In the genomic region with DNA sequence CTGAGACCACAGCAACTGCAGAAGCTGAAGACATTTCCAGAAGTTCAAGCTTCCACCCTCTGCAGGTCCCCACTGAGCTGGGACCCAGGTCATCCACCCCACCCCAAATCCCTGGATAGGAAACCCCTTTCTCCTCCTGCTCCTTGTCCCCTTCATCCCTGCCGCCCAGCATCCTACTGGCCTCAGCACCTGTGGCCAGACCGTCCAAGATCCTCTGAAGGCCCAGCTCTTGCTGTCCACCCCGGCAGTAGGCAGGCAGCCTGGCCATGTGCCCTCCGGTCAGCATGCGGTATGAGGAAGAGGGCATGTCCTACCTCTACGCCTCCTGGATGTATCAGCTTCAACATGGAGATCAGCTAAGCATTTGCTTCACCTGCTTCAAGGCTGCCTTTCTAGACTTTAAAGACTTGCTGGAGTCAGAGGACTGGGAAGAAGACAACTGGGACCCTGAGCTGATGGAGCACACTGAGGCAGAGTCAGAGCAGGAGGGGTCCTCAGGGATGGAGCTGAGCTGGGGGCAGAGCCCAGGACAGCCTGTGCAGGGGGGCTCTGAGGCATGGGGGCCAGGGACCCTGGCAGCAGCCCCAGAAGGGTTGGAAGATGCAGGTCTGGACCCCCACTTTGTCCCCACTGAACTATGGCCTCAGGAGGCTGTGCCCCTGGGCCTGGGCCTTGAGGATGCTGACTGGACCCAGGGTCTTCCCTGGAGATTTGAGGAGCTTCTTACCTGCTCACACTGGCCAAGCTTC, we compare ENCODE assay signal across 20 cellular contexts. TPM values are rescaled to one million over a fixed set of nuclear protein-coding genes. Genes with fewer than 3 reads are reported as not detected.
A peak's percentile ranks its signal among the peaks of the same experiment; 100 is the strongest.
DNase-seq lines count a peak whose midpoint lies in the region; ATAC-seq and TF ChIP-seq lines count a peak whose summit lies in the region.
"Had no signal": no experiment of that assay in that cellular context is flagged by ENCODE, and none has a peak within 500 bp of the region (broad histone marks: within the 10 kb centered on the region; RNA-seq: fewer than 3 reads in every experiment).

No MANE protein-coding gene starts in this region.

- intact Hi-C loops in sciatic nerve (cut with DNase I), result no loop called here
- intact Hi-C loops in esophagus muscularis mucosa (cut with DNase I), result no loop called here

- no peak overlapping the region for H3K4me3 ChIP-seq in esophagus muscularis mucosa
- H3K4me3 ChIP-seq: A549, BLaER1, K562 had no signal

- no peak overlapping the region for H3K4me3 Mint-ChIP-seq in stimulated activated naive CD8-positive, alpha-beta T cell treated with anti-CD3 and anti-CD28 coated beads, Interleukin-15, Interleukin-2, amounts not matched to agents 100 ng/mL and 50 ng/mL, for 24 hours
- no peak overlapping the region for H3K4me3 Mint-ChIP-seq in central memory CD8-positive, alpha-beta T cell
- no peak overlapping the region for H3K4me3 Mint-ChIP-seq in neural crest cell
- H3K4me3 Mint-ChIP-seq: CD4-positive, alpha-beta memory T cell had no signal

- no peak for TF ChIP-seq EP300 in esophagus muscularis mucosa (IDR thresholded peaks at IDR 0.05)

- peaks cover 13% of the 10 kb centered on the region for H3K27me3 Mint-ChIP-seq in stimulated activated naive CD8-positive, alpha-beta T cell treated with anti-CD3 and anti-CD28 coated beads, Interleukin-15, Interleukin-2, amounts not matched to agents 100 ng/mL and 50 ng/mL, for 24 hours
- peaks cover 22% of the 10 kb centered on the region for H3K27me3 Mint-ChIP-seq in central memory CD8-positive, alpha-beta T cell
- H3K27me3 Mint-ChIP-seq in neural crest cell (ENCODE audit: low read depth), result peaks cover 3% of the 10 kb centered on the region

- H3K36me3 Mint-ChIP-seq in stimulated activated naive CD8-positive, alpha-beta T cell treated with anti-CD3 and anti-CD28 coated beads, Interleukin-15, Interleukin-2, amounts not matched to agents 100 ng/mL and 50 ng/mL, for 24 hours (ENCODE audit: low read depth), result no peaks in the 10 kb centered on the region
- H3K36me3 Mint-ChIP-seq in central memory CD8-positive, alpha-beta T cell (ENCODE audit: insufficient read depth), result no peaks in the 10 kb centered on the region
- H3K36me3 Mint-ChIP-seq in neural crest cell (ENCODE audit: low read depth), result no peaks in the 10 kb centered on the region
- H3K36me3 Mint-ChIP-seq: CD4-positive, alpha-beta memory T cell had no signal

- 96% methylated on average over 6 of the region's 6 CpGs for WGBS in esophagus muscularis mucosa

- H3K9me3 Mint-ChIP-seq in stimulated activated naive CD8-positive, alpha-beta T cell treated with anti-CD3 and anti-CD28 coated beads, Interleukin-15, Interleukin-2, amounts not matched to agents 100 ng/mL and 50 ng/mL, for 24 hours, result no peaks in the 10 kb centered on the region
- H3K9me3 Mint-ChIP-seq in central memory CD8-positive, alpha-beta T cell, result no peaks in the 10 kb centered on the region
- no peaks in the 10 kb centered on the region for H3K9me3 Mint-ChIP-seq in neural crest cell
- H3K9me3 Mint-ChIP-seq: CD4-positive, alpha-beta memory T cell had no signal

- peaks cover 0 to 4% (median 0%) of the 10 kb centered on the region in 4 donors for H3K4me1 ChIP-seq in esophagus muscularis mucosa

- H3K9me3 ChIP-seq in esophagus muscularis mucosa, result no peaks in the 10 kb centered on the region
- H3K9me3 ChIP-seq: A549, BLaER1 had no signal

- TF ChIP-seq CTCF in neural crest cell (conservative IDR thresholded peaks at IDR 0.05), result no peak
- TF ChIP-seq CTCF in esophagus muscularis mucosa (IDR thresholded peaks at IDR 0.05), result no peak

- H3K27me3 ChIP-seq in esophagus muscularis mucosa, result peaks cover 0 to 21% (median 5%) of the 10 kb centered on the region in 4 donors
- H3K27me3 ChIP-seq: BLaER1 had no signal

- no peak overlapping the region for H3K27ac ChIP-seq in esophagus muscularis mucosa (replicated peaks in 1 of 4)
- H3K27ac ChIP-seq: A549, BLaER1, RWPE1 had no signal

- H3K27ac Mint-ChIP-seq in stimulated activated naive CD8-positive, alpha-beta T cell treated with anti-CD3 and anti-CD28 coated beads, Interleukin-15, Interleukin-2, amounts not matched to agents 100 ng/mL and 50 ng/mL, for 24 hours, result peak overlapping the region; percentile 37
- peak overlapping the region; percentile 59 for H3K27ac Mint-ChIP-seq in central memory CD8-positive, alpha-beta T cell (ENCODE audit: low read depth)
- peak overlapping the region; percentile 84 for H3K27ac Mint-ChIP-seq in neural crest cell (ENCODE audit: unreplicated experiment)

- H3K36me3 ChIP-seq in esophagus muscularis mucosa, result no peaks in the 10 kb centered on the region
- H3K36me3 ChIP-seq: BLaER1 had no signal

- no peak for DNase-seq in stimulated activated naive CD8-positive, alpha-beta T cell treated with anti-CD3 and anti-CD28 coated beads, Interleukin-15, Interleukin-2, amounts not matched to agents 100 U/mL and 50 U/mL, for 24 hours
- no peak for DNase-seq in central memory CD8-positive, alpha-beta T cell (ENCODE audit: low spot score in 2 of 2)
- DNase-seq in neural crest cell (ENCODE audit: low read depth, low spot score) (no peak), sciatic nerve (ENCODE audit: low spot score) (no peak), esophagus muscularis mucosa (ENCODE audit: extremely low spot score) (no peak), NCI-H2029 treated with DMSO at 0.1 percent for 48 hours (lab: John Stamatoyannopoulos, UW) (no peak)
- DNase-seq: CD4-positive, alpha-beta memory T cell; GOT3; NCI-H1105 treated with DMSO at 0.1 percent for 48 hours; NCI-H1694 treated with DMSO at 0.1 percent for 48 hours; NCI-H2107; NCI-H510A; NCI-H82; PC-3; SIG-M5 had no signal

- H3K4me1 Mint-ChIP-seq in stimulated activated naive CD8-positive, alpha-beta T cell treated with anti-CD3 and anti-CD28 coated beads, Interleukin-15, Interleukin-2, amounts not matched to agents 100 ng/mL and 50 ng/mL, for 24 hours (ENCODE audit: low read depth), result peaks cover 8% of the 10 kb centered on the region
- peaks cover 5% of the 10 kb centered on the region for H3K4me1 Mint-ChIP-seq in central memory CD8-positive, alpha-beta T cell
- peaks cover 8% of the 10 kb centered on the region for H3K4me1 Mint-ChIP-seq in neural crest cell

- no peak for TF ChIP-seq POLR2A in esophagus muscularis mucosa (IDR thresholded peaks at IDR 0.05; ENCODE audit: low read depth)

- ATAC-seq in stimulated activated naive CD8-positive, alpha-beta T cell treated with anti-CD3 and anti-CD28 coated beads, Interleukin-15, Interleukin-2, amounts not matched to agents 100 U/mL and 50 U/mL, for 24 hours, result no peak
- no peak for ATAC-seq in central memory CD8-positive, alpha-beta T cell (replicated peaks; ENCODE audit: extremely low read depth, poor library complexity, severe bottlenecking)
- no peak for ATAC-seq in sciatic nerve
- ATAC-seq: K562, PC-3 had no signal

RNA-seq across cellular contexts. Expression of a gene that starts 3.0 kb away (rescaled TPM):
- total RNA-seq in neural crest cell (0.20 and 0.23 TPM in 2 replicates), sciatic nerve (not detected), esophagus muscularis mucosa (not detected)
- total RNA-seq: CD4-positive, alpha-beta memory T cell had no signal

RNA-seq across cellular contexts. Expression of a gene that starts 9.5 kb away (rescaled TPM):
- not detected in 2 replicates for total RNA-seq in neural crest cell
- total RNA-seq in sciatic nerve, result not detected
- total RNA-seq in esophagus muscularis mucosa, result not detected
- total RNA-seq: CD4-positive, alpha-beta memory T cell; PC-3 had no signal

RNA-seq across cellular contexts. Expression of a gene that starts 28.5 kb away (rescaled TPM):
- not detected in 2 replicates for total RNA-seq in neural crest cell
- 22.2 TPM for total RNA-seq in sciatic nerve
- total RNA-seq in esophagus muscularis mucosa, result 10 to 100 TPM in 3 of 4 donors, 1 to 10 TPM in 1; 10.0 to 41.1 (median 22.2) TPM

RNA-seq across cellular contexts. Expression of a gene that starts 44.7 kb away (rescaled TPM):
- not detected in 2 replicates for total RNA-seq in neural crest cell
- total RNA-seq in sciatic nerve, result 2.5 TPM
- 1 to 10 TPM in 2 of 4 donors, under 1 TPM in 1, not detected in 1; 0.91 to 5.7 (median 2.0) TPM for total RNA-seq in esophagus muscularis mucosa

RNA-seq across cellular contexts. Expression of a gene that starts 56.1 kb away (rescaled TPM):
- 47.8 and 48.5 TPM in 2 replicates for total RNA-seq in neural crest cell
- 43.2 TPM for total RNA-seq in sciatic nerve
- 10 to 100 TPM; 15.7 to 27.1 (median 20.6) TPM for total RNA-seq in esophagus muscularis mucosa

Comparison
In these comparisons a context has a peak if more than half of its experiments do, and no peak if none do; other contexts are left out.
1. RNA of a gene that starts 28.5 kb away (total RNA-seq): 10.0 to 41.1 TPM in esophagus muscularis mucosa and 22.2 TPM in sciatic nerve (single experiment); not detected in neural crest cell; every median in the first group is over 10 times any median in the second.
2. Peak in every context shown above with its lines, with median percentiles within 50 percentile points of each other: H3K27ac Mint-ChIP-seq.